Comparison of ENCODE assay signal across 11 cellular contexts in genomic region chr2:23953625-23954024, GRCh38. TPM values are rescaled to one million over a fixed set of nuclear protein-coding genes. Genes with fewer than 3 reads are reported as not detected.
"Had no signal": no experiment of that assay in that cellular context is flagged by ENCODE, and none has a peak within 500 bp of the region (broad histone marks: within the 10 kb centered on the region; RNA-seq: fewer than 3 reads in every experiment).

No MANE protein-coding gene starts in this region.

- H3K27ac Mint-ChIP-seq: HFFc6 had no signal

- H3K4me3 ChIP-seq: HAP-1 had no signal

- ATAC-seq: HCT116, HepG2 had no signal

- H3K27ac ChIP-seq: HL-60 had no signal

- H3K9me3 ChIP-seq: HAP-1 had no signal

- DNase-seq: GOT3, H7, HFFc6, KBM-7 had no signal

- H3K27me3 Mint-ChIP-seq: IgD-negative memory B cell had no signal

- H3K4me3 Mint-ChIP-seq: HFFc6, IgD-negative memory B cell had no signal

RNA-seq across cellular contexts. Expression of gene MFSD2B, which starts 56.3 kb away (rescaled TPM):
- total RNA-seq: H4, HT1080 had no signal
- polyA plus RNA-seq: IgD-negative memory B cell had no signal
